8 cellular contexts compared by ENCODE assay signal in the genomic region with DNA sequence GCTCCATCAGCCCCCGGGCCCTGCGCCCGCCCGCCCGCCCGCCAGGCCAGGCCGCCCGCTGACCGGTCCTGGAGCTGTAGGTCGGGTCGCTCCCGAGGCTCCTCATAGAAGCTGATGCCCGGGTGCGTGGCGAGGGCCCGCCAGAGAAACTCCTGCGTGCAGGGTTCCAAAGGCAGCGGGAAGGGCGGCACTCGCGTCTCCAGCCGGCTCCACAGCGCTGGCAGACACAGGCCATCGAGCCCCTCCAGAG. TPM values are rescaled to one million over a fixed set of nuclear protein-coding genes. Genes with fewer than 3 reads are reported as not detected.
DNase-seq lines count a peak whose midpoint lies in the region; ATAC-seq and TF ChIP-seq lines count a peak whose summit lies in the region.

No MANE protein-coding gene starts in this region.

- TF ChIP-seq CTCF in CD14-positive monocyte (IDR thresholded peaks at IDR 0.05) (no peak), esophagus muscularis mucosa (IDR thresholded peaks at IDR 0.05) (no peak), ovary (IDR thresholded peaks at IDR 0.05) (no peak)

- DNase-seq in CD14-positive monocyte (ENCODE audit: low spot score) (no peak), NT2/D1 (ENCODE audit: low read depth, low spot score) (no peak), esophagus muscularis mucosa (ENCODE audit: extremely low spot score) (no peak), ovary (no peak), NCI-H2107 treated with DMSO at 0.1 percent for 48 hours (lab: John Stamatoyannopoulos, UW; ENCODE audit: unreplicated experiment) (no peak), retina (no peak)
- no peak for DNase-seq in stimulated activated CD4-positive, alpha-beta T cell treated with anti-CD3 and anti-CD28 coated beads, Interleukin-2, amount 100 ng/mL, for 24 hours

- H3K4me1 Mint-ChIP-seq in CD14-positive monocyte, result peaks cover 31% of the 10 kb centered on the region

- H3K4me3 ChIP-seq in NT2/D1 (ENCODE audit: insufficient read length, low read depth), result peak overlapping the region; percentile 98
- H3K4me3 ChIP-seq in esophagus muscularis mucosa, result peak overlapping the region; percentile 76 to 90 (median 82)
- peak overlapping the region; percentile 65 for H3K4me3 ChIP-seq in ovary

- H3K9me3 ChIP-seq in NT2/D1 (ENCODE audit: insufficient read depth, low read length) (no peaks in the 10 kb centered on the region), esophagus muscularis mucosa (no peaks in the 10 kb centered on the region), ovary (no peaks in the 10 kb centered on the region)

- peak overlapping the region; percentile 79 to 88 (median 82) for H3K27ac ChIP-seq in esophagus muscularis mucosa (replicated peaks in 1 of 4)
- peak overlapping the region in 1 of 2 donors; percentile 42 for H3K27ac ChIP-seq in ovary

- TF ChIP-seq EP300 in esophagus muscularis mucosa (IDR thresholded peaks at IDR 0.05) (no peak), ovary (IDR thresholded peaks at IDR 0.05) (no peak)

- peaks cover 13 to 19% of the 10 kb centered on the region in 2 donors for H3K36me3 Mint-ChIP-seq in CD14-positive monocyte

- H3K9me3 Mint-ChIP-seq in CD14-positive monocyte, result peaks cover 0 to 3% (median 0%) of the 10 kb centered on the region in 7 donors

- H3K4me3 Mint-ChIP-seq in CD14-positive monocyte, result peak overlapping the region; percentile 93 to 94

- H3K27me3 ChIP-seq in NT2/D1 (ENCODE audit: insufficient read depth, insufficient read length), result no peaks in the 10 kb centered on the region
- H3K27me3 ChIP-seq in esophagus muscularis mucosa, result no peaks in the 10 kb centered on the region
- H3K27me3 ChIP-seq in ovary, result no peaks in the 10 kb centered on the region

- H3K27ac Mint-ChIP-seq in CD14-positive monocyte, result peak overlapping the region; percentile 72 to 97 (median 89)

- TF ChIP-seq POLR2A in esophagus muscularis mucosa (IDR thresholded peaks at IDR 0.05; ENCODE audit: low read depth), result no peak
- no peak for TF ChIP-seq POLR2A in ovary (IDR thresholded peaks at IDR 0.05)

- ATAC-seq in GM21786 (IDR thresholded peaks at IDR 0.05; ENCODE audit: unreplicated experiment), result peak; percentile 33

- whole genome bisulfite sequencing in esophagus muscularis mucosa, result 0% methylated on average over 1 of the region's 24 CpGs
- WGBS in ovary, 3 donors, result 0% methylated on average over 2 to 24 of the region's 24 CpGs

- H3K4me1 ChIP-seq in NT2/D1 (ENCODE audit: insufficient read depth, insufficient read length) (no peaks in the 10 kb centered on the region), esophagus muscularis mucosa (peaks cover 35 to 46% (median 37%) of the 10 kb centered on the region in 4 donors), ovary (ENCODE audit: insufficient read depth) (peaks cover 16% of the 10 kb centered on the region)

- H3K36me3 ChIP-seq in NT2/D1 (ENCODE audit: insufficient read depth, insufficient read length, low read length), result peaks cover 43% of the 10 kb centered on the region
- H3K36me3 ChIP-seq in esophagus muscularis mucosa, result peaks cover 9 to 15% (median 13%) of the 10 kb centered on the region in 4 donors
- H3K36me3 ChIP-seq in ovary, result no peaks in the 10 kb centered on the region

- H3K9ac ChIP-seq in NT2/D1 (ENCODE audit: insufficient read length, low read depth), result peak overlapping the region; percentile 93

- no peaks in the 10 kb centered on the region for H3K27me3 Mint-ChIP-seq in CD14-positive monocyte (ENCODE audit: low read depth in 3 of 3)

- intact Hi-C loops in CD14-positive monocyte (cut with micrococcal nuclease) (loop anchor here in 1 of 2 donors (10.0 kb wide), 1 partner anchor 345 kb away; the partner anchor contains the start of gene KDM8), esophagus muscularis mucosa (cut with DNase I) (no loop called here), ovary (cut with DNase I) (no loop called here)

RNA-seq across cellular contexts. Expression of gene GTF3C1, which starts 0.2 kb away (rescaled TPM):
- polyA plus RNA-seq in CD14-positive monocyte (10 to 100 TPM in 1 of 2 donors, 1 to 10 TPM in 1; 7.0 to 12.8 TPM), ovary (10 to 100 TPM; 33.9 to 45.4 TPM)
- total RNA-seq in esophagus muscularis mucosa (10 to 100 TPM; 37.6 to 65.4 (median 54.8) TPM), ovary (10 to 100 TPM; 50.7 to 71.7 (median 58.0) TPM)

RNA-seq across cellular contexts. Expression of gene KATNIP, which starts 0.4 kb away (rescaled TPM):
- polyA plus RNA-seq in CD14-positive monocyte (1 to 10 TPM; 2.4 to 5.0 TPM), ovary (10 to 100 TPM in 1 of 2 donors, 1 to 10 TPM in 1; 8.4 to 11.7 TPM)
- total RNA-seq in esophagus muscularis mucosa (10 to 100 TPM; 11.2 to 20.0 (median 17.5) TPM), ovary (10 to 100 TPM; 11.0 to 32.9 (median 20.5) TPM)
